26 cellular contexts compared by ENCODE assay signal in genomic region chrX:53171356-53171755, GRCh38. TPM values are rescaled to one million over a fixed set of nuclear protein-coding genes. Genes with fewer than 3 reads are reported as not detected.
DNase-seq lines count a peak whose midpoint lies in the region; ATAC-seq, FAIRE-seq and TF ChIP-seq lines count a peak whose summit lies in the region.
"Had no signal": no experiment of that assay in that cellular context is flagged by ENCODE, and none has a peak within 500 bp of the region (broad histone marks: within the 10 kb centered on the region; RNA-seq: fewer than 3 reads in every experiment).

No MANE protein-coding gene starts in this region.

- H3K27ac ChIP-seq in GM23338 (ENCODE audit: low read depth), result no peak overlapping the region
- H3K27ac ChIP-seq in GM12878 (ENCODE audit: control insufficient read depth, insufficient read depth), result no peak overlapping the region
- no peak overlapping the region for H3K27ac ChIP-seq in neural progenitor cell
- H3K27ac ChIP-seq: hepatocyte, KMS-11, upper lobe of right lung, VCaP had no signal

- no peak; the same call in 1 of the 2 replicates for TF ChIP-seq POLR2A in GM12878 (IDR thresholded peaks at IDR 0.05; ENCODE audit: low read depth, low read length)

- no peak for TF ChIP-seq EP300 in GM12878 (IDR thresholded peaks at IDR 0.05; ENCODE audit: borderline replicate concordance in 1 of 2, control insufficient read depth in 1 of 2, low read depth in 2 of 2, low read length in 2 of 2)

- intact Hi-C loops in GM12878 (cut with micrococcal nuclease; ENCODE audit: unreplicated experiment), result no loop called here

- no peaks in the 10 kb centered on the region for H3K9me2 ChIP-seq in GM23338 (ENCODE audit: insufficient read depth)

- no peaks in the 10 kb centered on the region for H3K36me3 ChIP-seq in GM23338 (ENCODE audit: insufficient read depth)
- H3K36me3 ChIP-seq in GM12878 (ENCODE audit: control insufficient read depth in 2 of 2, insufficient read depth in 2 of 2, low read length in 1 of 2), result no peaks in the 10 kb centered on the region
- no peaks in the 10 kb centered on the region for H3K36me3 ChIP-seq in neural progenitor cell
- H3K36me3 ChIP-seq: upper lobe of right lung had no signal

- no peaks in the 10 kb centered on the region for H3F3A ChIP-seq in GM23338 (replicated peaks; ENCODE audit: low read depth)
- no peaks in the 10 kb centered on the region for H3F3A ChIP-seq in neural progenitor cell (ENCODE audit: low read depth)

- H3K79me2 ChIP-seq in GM23338 (replicated peaks; ENCODE audit: insufficient read depth) (no peaks in the 10 kb centered on the region), GM12878 (ENCODE audit: control insufficient read depth, insufficient read depth, low read length) (no peaks in the 10 kb centered on the region), neural progenitor cell (ENCODE audit: low read depth) (no peaks in the 10 kb centered on the region)
- H3K79me2 ChIP-seq: hepatocyte had no signal

- H3K27ac Mint-ChIP-seq in GM23338 (no peak overlapping the region), neural progenitor cell (no peak overlapping the region), WTC11 (no peak overlapping the region)
- H3K27ac Mint-ChIP-seq: activated CD4-positive, alpha-beta T cell treated with anti-CD3 and anti-CD28 coated beads, Interleukin-2, amount 10 ng/mL, durations not matched to agents 24 days and 14 days; activated naive CD8-positive, alpha-beta T cell; naive thymus-derived CD8-positive, alpha-beta T cell had no signal

- no peak overlapping the region for H3K9ac ChIP-seq in GM12878 (ENCODE audit: control insufficient read depth, insufficient read depth, low read length)
- no peak overlapping the region for H3K9ac ChIP-seq in neural progenitor cell
- H3K9ac ChIP-seq: KMS-11 had no signal

- SMC1A ChIA-PET in GM12878 (lab: Charles Lee; ENCODE audit: uncharacterized antibody, unreplicated experiment), result no interaction called here

- H3K27me3 Mint-ChIP-seq in GM23338 (ENCODE audit: insufficient read depth, low read depth, poor library complexity), result peaks cover 3% of the 10 kb centered on the region
- H3K27me3 Mint-ChIP-seq in neural progenitor cell (ENCODE audit: insufficient read depth, low read depth), result peaks cover 6% of the 10 kb centered on the region
- H3K27me3 Mint-ChIP-seq in WTC11 (ENCODE audit: low read depth), result no peaks in the 10 kb centered on the region; the same call in 1 of the 2 replicates
- H3K27me3 Mint-ChIP-seq: activated naive CD8-positive, alpha-beta T cell; naive thymus-derived CD8-positive, alpha-beta T cell had no signal

- RAD21 ChIA-PET in GM12878 (lab: Charles Lee; ENCODE audit: unreplicated experiment), result no interaction called here

- H3K4me3 ChIP-seq in GM23338, result no peak overlapping the region
- H3K4me3 ChIP-seq in GM12878, result no peak overlapping the region
- H3K4me3 ChIP-seq in neural progenitor cell, result no peak overlapping the region
- H3K4me3 ChIP-seq: hepatocyte, upper lobe of right lung had no signal

- POLR2A ChIA-PET in GM12878 (lab: Charles Lee), result no interaction called here
- POLR2A ChIA-PET in WTC11 (lab: Charles Lee), result no interaction called here

- no peaks in the 10 kb centered on the region for H3K27me3 ChIP-seq in GM23338 (ENCODE audit: insufficient read depth)
- H3K27me3 ChIP-seq in GM12878 (replicated peaks in 1 of 2; ENCODE audit: control insufficient read depth in 2 of 2, insufficient read depth in 2 of 2, low read length in 1 of 2), result no peaks in the 10 kb centered on the region
- no peaks in the 10 kb centered on the region for H3K27me3 ChIP-seq in neural progenitor cell
- H3K27me3 ChIP-seq: hepatocyte, upper lobe of right lung had no signal

- H3K36me3 Mint-ChIP-seq in GM23338 (ENCODE audit: low read depth) (peaks cover 4% of the 10 kb centered on the region; the same call in 1 of the 3 replicates), neural progenitor cell (peaks cover 5% of the 10 kb centered on the region), WTC11 (peaks cover 6% of the 10 kb centered on the region; the same call in 1 of the 2 replicates)

- DNase-seq in ELF-1 (ENCODE audit: low read depth, low spot score) (peak; percentile 36), GM23338 (ENCODE audit: low spot score) (no peak), GM12878 (ENCODE audit: low read depth, low spot score) (no peak), neural progenitor cell (ENCODE audit: low spot score) (no peak), WTC11 (ENCODE audit: low spot score) (no peak)
- no peak for DNase-seq in stimulated activated CD4-positive, alpha-beta T cell treated with anti-CD3 and anti-CD28 coated beads, Interleukin-2, amount 100 ng/mL, for 24 hours
- DNase-seq: activated CD4-positive, alpha-beta T cell treated with anti-CD3 and anti-CD28 coated beads, Interleukin-2, amount 10 ng/mL, durations not matched to agents 24 days and 14 days; activated effector memory CD4-positive, alpha-beta T cell treated with anti-CD3 and anti-CD28 coated beads, Interleukin-2, amount 50 U/mL, for 16 hours; Calu3; GOT3; naive thymus-derived CD8-positive, alpha-beta T cell; NCI-H1436 treated with DMSO at 0.1 percent for 48 hours; NCI-H345; NCI-H82; occipital lobe; SIG-M5; stimulated activated naive CD8-positive, alpha-beta T cell treated with anti-CD3 and anti-CD28 coated beads, Interleukin-15, Interleukin-2, amounts not matched to agents 100 U/mL and 50 U/mL, for 24 hours; SW 1271; T-helper 9 cell; upper lobe of right lung had no signal

- H3K9me3 ChIP-seq in GM12878 (replicated peaks; ENCODE audit: control insufficient read depth, insufficient read depth, low read length) (peaks cover 2% of the 10 kb centered on the region; the same call in 2 of the 3 replicates), neural progenitor cell (ENCODE audit: low read depth) (no peaks in the 10 kb centered on the region)
- H3K9me3 ChIP-seq: upper lobe of right lung had no signal

- BruUV-seq in GM12878 (replicated peaks; lab: Mats Ljungman, UMichigan), result no TSS peak

- H4K20me1 ChIP-seq in GM23338 (replicated peaks; ENCODE audit: insufficient read depth), result no peaks in the 10 kb centered on the region
- H4K20me1 ChIP-seq in GM12878 (ENCODE audit: control insufficient read depth, insufficient read depth), result no peaks in the 10 kb centered on the region
- no peaks in the 10 kb centered on the region for H4K20me1 ChIP-seq in neural progenitor cell (ENCODE audit: low read depth)

- CTCF ChIA-PET in GM12878 (lab: Yijun Ruan, JAX), result no interaction called here
- CTCF ChIA-PET in WTC11 (lab: Charles Lee), result interaction anchor here (0.6 to 2.0 kb wide), 2 partner anchors 19 to 137 kb away, joined by 3 to 7 read pairs; no protein-coding TSS in a partner anchor

- H3K4me1 ChIP-seq in GM23338 (ENCODE audit: insufficient read depth) (no peaks in the 10 kb centered on the region), GM12878 (ENCODE audit: control insufficient read depth, insufficient read depth, low read length) (no peaks in the 10 kb centered on the region), neural progenitor cell (no peaks in the 10 kb centered on the region)
- H3K4me1 ChIP-seq: upper lobe of right lung had no signal

- no peak for TF ChIP-seq RAD21 in GM12878 (IDR thresholded peaks at IDR 0.05; ENCODE audit: insufficient read depth, low read depth, low read length)

- TF ChIP-seq CTCF in GM23338 (conservative IDR thresholded peaks at IDR 0.05; ENCODE audit: low read depth in 2 of 2) (peak; percentile 23 to 42), GM12878 (IDR thresholded peaks at IDR 0.05 in 2 of 3, conservative IDR thresholded peaks at IDR 0.05 in 1 of 3; ENCODE audit: control insufficient read depth in 2 of 3, extremely low read depth in 1 of 3, insufficient read depth in 1 of 3, low read depth in 3 of 3, low read length in 3 of 3) (peak in 2 of 3 experiments; percentile 11 to 16; a peak in 1 of 6 replicates), neural progenitor cell (IDR thresholded peaks at IDR 0.05) (peak; percentile 6), WTC11 (IDR thresholded peaks at IDR 0.05) (no peak)

- no peak for FAIRE-seq in GM12878 (lab: Jason Lieb, UNC)
- FAIRE-seq: endothelial cell of umbilical vein had no signal

- H2AFZ ChIP-seq in GM23338 (no peak overlapping the region), GM12878 (ENCODE audit: control insufficient read depth, low read depth, low read length) (no peak overlapping the region), neural progenitor cell (replicated peaks) (no peak overlapping the region)
- H2AFZ ChIP-seq: hepatocyte had no signal

- H3K4me1 Mint-ChIP-seq in GM23338, result peaks cover 5% of the 10 kb centered on the region
- no peaks in the 10 kb centered on the region for H3K4me1 Mint-ChIP-seq in neural progenitor cell
- peaks cover 6% of the 10 kb centered on the region for H3K4me1 Mint-ChIP-seq in WTC11
- H3K4me1 Mint-ChIP-seq: activated CD4-positive, alpha-beta T cell treated with anti-CD3 and anti-CD28 coated beads, Interleukin-2, amount 10 ng/mL, durations not matched to agents 24 days and 14 days; naive thymus-derived CD8-positive, alpha-beta T cell had no signal

- ATAC-seq in GM23338 (no peak), GM12878 (no peak), WTC11 (no peak), GM21515 (IDR thresholded peaks at IDR 0.05; ENCODE audit: unreplicated experiment) (no peak)
- ATAC-seq: naive thymus-derived CD8-positive, alpha-beta T cell; stimulated activated naive CD8-positive, alpha-beta T cell treated with anti-CD3 and anti-CD28 coated beads, Interleukin-15, Interleukin-2, amounts not matched to agents 100 U/mL and 50 U/mL, for 24 hours; upper lobe of right lung had no signal

- H3K4me2 ChIP-seq in GM23338 (no peak overlapping the region), GM12878 (ENCODE audit: control insufficient read depth, insufficient read depth) (no peak overlapping the region), neural progenitor cell (no peak overlapping the region)
- H3K4me2 ChIP-seq: hepatocyte, KMS-11 had no signal

- 80% methylated on average over 7 of the region's 7 CpGs for WGBS in GM12878 (ENCODE audit: insufficient coverage, insufficient replicate concordance, low lambda C conversion rate, missing lambda C conversion rate)

- in situ Hi-C loops in GM12878 (cut with MboI), result no loop called here

- H3K9me3 Mint-ChIP-seq in GM23338, result peaks cover 3% of the 10 kb centered on the region; the same call in 1 of the 3 replicates
- H3K9me3 Mint-ChIP-seq in neural progenitor cell, result peaks cover 9% of the 10 kb centered on the region
- H3K9me3 Mint-ChIP-seq in WTC11, result peaks cover 5% of the 10 kb centered on the region

- no peak overlapping the region for H3K4me3 Mint-ChIP-seq in GM23338
- no peak overlapping the region for H3K4me3 Mint-ChIP-seq in neural progenitor cell
- no peak overlapping the region for H3K4me3 Mint-ChIP-seq in WTC11
- H3K4me3 Mint-ChIP-seq: activated CD4-positive, alpha-beta T cell treated with anti-CD3 and anti-CD28 coated beads, Interleukin-2, amount 10 ng/mL, durations not matched to agents 24 days and 14 days; activated naive CD8-positive, alpha-beta T cell had no signal

RNA-seq across cellular contexts. Expression of gene KDM5C, which starts 53.7 kb away (rescaled TPM):
- total RNA-seq in GM23338 (2014; rRNA removed; shearing (Covaris generic)), result 139 and 173 TPM in 2 replicates
- 18.3 and 20.3 TPM in 2 replicates for polyA plus RNA-seq in GM23338 (2016; fragmentation: Nextera tagmentation; extraction: Ambion mirVana)
- 354 and 399 TPM in 2 replicates for total RNA-seq in GM12878 (2013; cell fraction: nucleolus; rRNA removed)
- 48.0 and 59.2 TPM in 2 replicates for total RNA-seq in GM12878 (2014; rRNA removed)
- total RNA-seq in GM12878 (2014; rRNA removed; fragmentation: Illumina TruSeq; extraction: Trizol), result 35.7 and 42.1 TPM in 2 replicates
- 99.4 and 110 TPM in 2 replicates for total RNA-seq in GM12878 (2021)
- polyA plus RNA-seq in GM12878 (2011; ENCODE audit: low read depth), result 34.8 TPM
- polyA plus RNA-seq in GM12878 (2011; rRNA removed), result 40.2 and 88.5 TPM in 2 replicates
- polyA plus RNA-seq in GM12878 (2011; cell fraction: cytosol; rRNA removed), result 61.8 and 80.7 TPM in 2 replicates
- polyA plus RNA-seq in GM12878 (2011; cell fraction: nucleus; rRNA removed), result 295 and 353 TPM in 2 replicates
- 63.5 and 69.1 TPM in 2 replicates for polyA plus RNA-seq in GM12878 (2012)
- polyA plus RNA-seq in GM12878 (2014; fragmentation: Illumina TruSeq; extraction: Trizol), result 45.1 and 51.0 TPM in 2 replicates
- 1 to 10 TPM; 1.5 TPM for polyA plus RNA-seq in GM12878 (2014; fragmentation: Nextera tagmentation; extraction: Ambion mirVana)
- polyA plus RNA-seq in GM12878 (2014; rRNA removed), result 58.5 and 64.7 TPM in 2 replicates
- polyA plus RNA-seq in GM12878 (2016; fragmentation: Nextera tagmentation; extraction: Ambion mirVana), result 10 to 100 TPM; 49.0 to 54.9 TPM
- polyA minus RNA-seq in GM12878 (2011; rRNA and poly(A)+ RNA removed), result 126 and 142 TPM in 2 replicates
- polyA minus RNA-seq in GM12878 (2011; cell fraction: cytosol; rRNA and poly(A)+ RNA removed), result 51.1 and 56.4 TPM in 2 replicates
- 116 and 171 TPM in 2 replicates for polyA minus RNA-seq in GM12878 (2011; cell fraction: nucleus; rRNA and poly(A)+ RNA removed)
- total RNA-seq in neural progenitor cell (ENCODE audit: low replicate concordance), result 118 and 223 TPM in 2 replicates
- total RNA-seq in WTC11 (2021), result 100 to 112 TPM (median 108 TPM) in 3 replicates
